ENCODE assay signal across 1 cellular context in genomic region chr1:21368514-21369289, GRCh38.
TF ChIP-seq lines count a peak whose summit lies in the region.

No MANE protein-coding gene starts in this region.

TF ChIP-seq in HEK293, 187 proteins besides CTCF, POLR2A, EP300 and RAD21 (continued from another document):
- TF ChIP-seq ZBTB49 (tag by site-specific recombination; IDR thresholded peaks at IDR 0.05; ENCODE audit: low read depth), result no peak
- TF ChIP-seq IKZF3 (tag by site-specific recombination; IDR thresholded peaks at IDR 0.05), result peak; percentile 85
- 0 out of 2 replicates have a peak, but pooled peaks have one; percentile 25 for TF ChIP-seq ZNF394 (tag by site-specific recombination; IDR thresholded peaks at IDR 0.05; ENCODE audit: borderline replicate concordance)
- 0 out of 2 replicates have a peak, but pooled peaks have one; percentile 49 for TF ChIP-seq KLF16 (tag by site-specific recombination; IDR thresholded peaks at IDR 0.05)
- TF ChIP-seq KLF17 (tag by site-specific recombination; IDR thresholded peaks at IDR 0.05), result 0 out of 2 replicates have a peak, but pooled peaks have one; percentile 63
- TF ChIP-seq ZNF202 (tag by site-specific recombination; IDR thresholded peaks at IDR 0.05; ENCODE audit: borderline replicate concordance), result no peak
- TF ChIP-seq ZNF623 (tag by site-specific recombination; IDR thresholded peaks at IDR 0.05), result no peak
TF ChIP-seq in HEK293: peak in this region for 22.
